9 cellular contexts compared by ENCODE assay signal in genomic region chr4:1792158-1792831, GRCh38. TPM values are rescaled to one million over a fixed set of nuclear protein-coding genes. Genes with fewer than 3 reads are reported as not detected.
DNase-seq lines count a peak whose midpoint lies in the region; ATAC-seq and TF ChIP-seq lines count a peak whose summit lies in the region.
"Had no signal": no experiment of that assay in that cellular context is flagged by ENCODE, and none has a peak within 500 bp of the region (broad histone marks: within the 10 kb centered on the region; RNA-seq: fewer than 3 reads in every experiment).

No MANE protein-coding gene starts in this region.

- H3K27me3 ChIP-seq in Caco-2 (replicated peaks; ENCODE audit: control insufficient read depth, insufficient read depth, low read length) (no peaks in the 10 kb centered on the region), endodermal cell (ENCODE audit: control insufficient read depth, insufficient read depth, low read length, poor library complexity, severe bottlenecking) (peaks cover 17% of the 10 kb centered on the region)

- peaks cover 2% of the 10 kb centered on the region for H3K36me3 ChIP-seq in Caco-2 (ENCODE audit: control insufficient read depth, insufficient read depth, low read length)
- no peaks in the 10 kb centered on the region for H3K36me3 ChIP-seq in endodermal cell (ENCODE audit: control insufficient read depth, insufficient read depth, low read length)

- 26 to 46% methylated on average over 8 to 29 of the region's 29 CpGs for WGBS in endodermal cell (ENCODE audit: insufficient coverage in 1 of 2, insufficient read length in 1 of 2), 2 experiments

- intact Hi-C loops in Caco-2 (cut with micrococcal nuclease; ENCODE audit: unreplicated experiment): no loop called here

- H3K4me1 ChIP-seq in Caco-2 (peaks cover 27% of the 10 kb centered on the region), endodermal cell (ENCODE audit: control insufficient read depth, insufficient read depth, low read length) (peaks cover 7% of the 10 kb centered on the region)

- POLR2A ChIA-PET in Caco-2 (lab: Charles Lee): interaction anchor here (0.5 to 1.8 kb wide), 2 partner anchors 25 to 44 kb away, joined by 4 to 23 read pairs; no protein-coding TSS in a partner anchor

- CTCF ChIA-PET in Caco-2 (lab: Charles Lee): interaction anchor here (0.5 to 4.4 kb wide), 5 partner anchors 9 to 1084 kb away, joined by 3 to 35 read pairs (median 6); no protein-coding TSS in a partner anchor

- no peak for TF ChIP-seq CTCF in Caco-2 (IDR thresholded peaks at IDR 0.05; ENCODE audit: insufficient read depth in 1 of 2, low read depth in 1 of 2, low read length in 1 of 2, severe bottlenecking in 1 of 2, unreplicated experiment in 1 of 2)
- TF ChIP-seq CTCF in endodermal cell (conservative IDR thresholded peaks at IDR 0.05): no peak
- TF ChIP-seq CTCF in osteocyte (IDR thresholded peaks at IDR 0.05): no peak

- no peak overlapping the region for H3K27ac Mint-ChIP-seq in Caco-2 (ENCODE audit: unreplicated experiment)
- peak overlapping the region; percentile 72 for H3K27ac Mint-ChIP-seq in endodermal cell
- no peak overlapping the region for H3K27ac Mint-ChIP-seq in osteocyte (ENCODE audit: unreplicated experiment)

- ATAC-seq in HG02759 (IDR thresholded peaks at IDR 0.05; ENCODE audit: unreplicated experiment) (peak; percentile 10), GM19395 (IDR thresholded peaks at IDR 0.05; ENCODE audit: unreplicated experiment) (no peak), GM21529 (IDR thresholded peaks at IDR 0.05; ENCODE audit: unreplicated experiment) (no peak)

- H3K9ac ChIP-seq in endodermal cell (ENCODE audit: extremely low read depth, low read length, poor library complexity, severe bottlenecking): no peak overlapping the region

- H3K9me3 ChIP-seq in Caco-2: no peaks in the 10 kb centered on the region
- H3K9me3 ChIP-seq in endodermal cell (ENCODE audit: control insufficient read depth, low read length): no peaks in the 10 kb centered on the region

- H3K9me3 Mint-ChIP-seq in Caco-2 (ENCODE audit: unreplicated experiment) (no peaks in the 10 kb centered on the region), endodermal cell (no peaks in the 10 kb centered on the region), osteocyte (ENCODE audit: unreplicated experiment) (no peaks in the 10 kb centered on the region)

- DNase-seq in Caco-2: no peak
- DNase-seq in endodermal cell: no peak
- no peak for DNase-seq in osteocyte (ENCODE audit: extremely low spot score, unreplicated experiment)
- no peak for DNase-seq in hippocampal formation (lab: John Stamatoyannopoulos, UW)
- DNase-seq: glutamatergic neuron, NCI-H2227 treated with DMSO at 0.1 percent for 48 hours had no signal

- H3K27me3 Mint-ChIP-seq in Caco-2 (ENCODE audit: insufficient read depth, unreplicated experiment) (no peaks in the 10 kb centered on the region), endodermal cell (ENCODE audit: insufficient read depth) (peaks cover 27% of the 10 kb centered on the region), osteocyte (ENCODE audit: unreplicated experiment) (no peaks in the 10 kb centered on the region)

- H3K4me3 ChIP-seq in Caco-2 (ENCODE audit: low read depth, low read length): peak overlapping the region; percentile 45
- H3K4me3 ChIP-seq in endodermal cell (ENCODE audit: low read length): no peak overlapping the region

- H3K36me3 Mint-ChIP-seq in Caco-2 (ENCODE audit: insufficient read depth, unreplicated experiment) (peaks cover 18% of the 10 kb centered on the region), endodermal cell (ENCODE audit: low read depth) (no peaks in the 10 kb centered on the region), osteocyte (ENCODE audit: unreplicated experiment) (no peaks in the 10 kb centered on the region)

- H3K27ac ChIP-seq in endodermal cell (ENCODE audit: low read depth, low read length): no peak overlapping the region

- no TSS peak for BruUV-seq in Caco-2 (replicated peaks; lab: Mats Ljungman, UMichigan)

- H3K4me3 Mint-ChIP-seq in Caco-2 (ENCODE audit: unreplicated experiment) (peak overlapping the region; percentile 58), endodermal cell (peak overlapping the region; percentile 55), osteocyte (ENCODE audit: unreplicated experiment) (peak overlapping the region; percentile 10)

- H3K4me1 Mint-ChIP-seq in Caco-2 (ENCODE audit: low read depth, unreplicated experiment): peaks cover 6% of the 10 kb centered on the region
- H3K4me1 Mint-ChIP-seq in endodermal cell: no peaks in the 10 kb centered on the region
- H3K4me1 Mint-ChIP-seq in osteocyte (ENCODE audit: unreplicated experiment): peaks cover 12% of the 10 kb centered on the region

RNA-seq across cellular contexts. Expression of gene FGFR3, which starts 0.8 kb away (rescaled TPM):
- total RNA-seq in Caco-2 (2022) (112 and 132 TPM in 2 replicates), endodermal cell (100 to 1,000 TPM; 107 to 125 TPM), osteocyte (6.4 and 6.9 TPM in 2 replicates)
- polyA plus RNA-seq in endodermal cell (2013, experiment 1 of 2): 86.3 TPM
- polyA plus RNA-seq in endodermal cell (2013, experiment 2 of 2): 66.7 TPM

Comparison
In these comparisons a context has a peak if more than half of its experiments do, and no peak if none do; other contexts are left out.
1. RNA of gene FGFR3, which starts 0.8 kb away (total RNA-seq): 112 to 132 TPM in Caco-2 and 107 to 125 TPM in endodermal cell; 6.4 to 6.9 TPM in osteocyte; every median in the first group is over 10 times any median in the second.
2. Peak in every context shown above with its lines, with median percentiles within 50 percentile points of each other: H3K4me3 Mint-ChIP-seq.